11 cellular contexts compared by ENCODE assay signal in the genomic region with DNA sequence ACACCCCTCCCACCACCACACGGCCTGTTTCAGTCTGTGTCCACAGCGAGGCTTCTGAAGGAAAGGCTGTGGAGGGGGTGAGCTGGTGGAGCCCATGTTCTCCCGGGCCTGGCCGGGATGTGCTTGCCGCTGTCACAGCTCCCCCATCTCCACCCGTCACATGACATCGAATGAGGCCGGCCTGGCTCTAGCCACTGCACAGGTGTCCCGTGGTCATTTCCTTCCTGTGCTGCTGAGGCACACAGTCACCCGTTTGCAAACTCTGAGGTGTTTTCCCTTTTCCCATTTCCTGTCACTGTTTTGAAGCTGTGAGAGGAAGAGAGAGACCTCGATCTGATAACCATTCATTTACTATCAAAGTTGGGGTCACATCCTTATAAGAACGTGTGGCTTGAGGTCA. TPM values are rescaled to one million over a fixed set of nuclear protein-coding genes. Genes with fewer than 3 reads are reported as not detected.
A peak's percentile ranks its signal among the peaks of the same experiment; 100 is the strongest.
DNase-seq lines count a peak whose midpoint lies in the region; ATAC-seq and TF ChIP-seq lines count a peak whose summit lies in the region.
"Had no signal": no experiment of that assay in that cellular context is flagged by ENCODE, and none has a peak within 500 bp of the region (broad histone marks: within the 10 kb centered on the region; RNA-seq: fewer than 3 reads in every experiment).

No MANE protein-coding gene starts in this region.

- no peak for TF ChIP-seq CTCF in GM13976 (IDR thresholded peaks at IDR 0.05; ENCODE audit: borderline replicate concordance, control extremely low read depth, extremely low read depth, insufficient read depth, missing control alignments)
- no peak for TF ChIP-seq CTCF in OCI-LY3 (IDR thresholded peaks at IDR 0.05; ENCODE audit: low read depth, low read length)
- no peak for TF ChIP-seq CTCF in psoas muscle (IDR thresholded peaks at IDR 0.05)

- H2AFZ ChIP-seq in OCI-LY3 (ENCODE audit: low read depth, low read length), result peak overlapping the region; percentile 52

- peaks cover 25% of the 10 kb centered on the region for H3K4me1 ChIP-seq in OCI-LY3 (ENCODE audit: low read length)
- H3K4me1 ChIP-seq in psoas muscle, result no peaks in the 10 kb centered on the region
- H3K4me1 ChIP-seq: ascending aorta, tibial artery had no signal

- intact Hi-C loops in psoas muscle (cut with DNase I), result loop anchor here in 1 of 2 donors (5.0 kb wide), 2 partner anchors 42 to 53 kb away; no protein-coding TSS in a partner anchor

- peak overlapping the region; percentile 1; the same call in 1 of the 2 replicates for H3K9ac ChIP-seq in OCI-LY3 (ENCODE audit: low read length)

- H3K4me2 ChIP-seq in OCI-LY3 (ENCODE audit: low read length), result peak overlapping the region; percentile 46

- WGBS in psoas muscle, 3 donors, result 42 to 53% (median 43%) methylated on average over 12 of the region's 12 CpGs

- peak in 3 of 4 donors; percentile 50 to 69 (median 59) for ATAC-seq in psoas muscle

- H4K20me1 ChIP-seq in OCI-LY3 (ENCODE audit: insufficient read depth, low read length), result no peaks in the 10 kb centered on the region

- DNase-seq in GM13976 (ENCODE audit: low spot score) (peak; percentile 61), dermis blood vessel endothelial cell (peak; percentile 95), psoas muscle (peak; percentile 30 to 65), RPMI8226 (no peak), NCI-H446 treated with DMSO at 0.1 percent for 48 hours (lab: John Stamatoyannopoulos, UW) (no peak), amniotic stem cell (lab: John Stamatoyannopoulos, UW) (no peak)
- DNase-seq: NCI-H524 treated with DMSO at 0.1 percent for 48 hours, T-helper 9 cell, tibial artery had no signal

- no peaks in the 10 kb centered on the region for H3K36me3 ChIP-seq in OCI-LY3 (replicated peaks; ENCODE audit: low read depth, low read length)
- no peaks in the 10 kb centered on the region for H3K36me3 ChIP-seq in psoas muscle (ENCODE audit: insufficient read depth in 1 of 2, low read depth in 1 of 2)
- H3K36me3 ChIP-seq: ascending aorta, tibial artery had no signal

- H3K9me3 ChIP-seq in OCI-LY3 (ENCODE audit: insufficient read depth, low read length), result no peaks in the 10 kb centered on the region
- H3K9me3 ChIP-seq in psoas muscle, result no peaks in the 10 kb centered on the region
- H3K9me3 ChIP-seq: ascending aorta, tibial artery had no signal

- H3K27me3 ChIP-seq in OCI-LY3 (ENCODE audit: low read depth, low read length) (no peaks in the 10 kb centered on the region), psoas muscle (ENCODE audit: insufficient read depth in 3 of 3, low read length in 2 of 3) (no peaks in the 10 kb centered on the region)
- H3K27me3 ChIP-seq: ascending aorta had no signal

- in situ Hi-C loops in GM13976 (cut with MboI; ENCODE audit: low sequenced_read_pairs, unreplicated experiment), result no loop called here

- peak overlapping the region; percentile 20; the same call in 1 of the 2 replicates for H3K4me3 ChIP-seq in OCI-LY3 (ENCODE audit: low read length)
- no peak overlapping the region for H3K4me3 ChIP-seq in psoas muscle
- H3K4me3 ChIP-seq: ascending aorta, tibial artery had no signal

- H3K27ac ChIP-seq in OCI-LY3 (ENCODE audit: low read length) (no peak overlapping the region), psoas muscle (peak overlapping the region; percentile 49)
- H3K27ac ChIP-seq: ascending aorta, tibial artery had no signal

- H3K79me2 ChIP-seq in OCI-LY3 (ENCODE audit: low read length), result no peaks in the 10 kb centered on the region

RNA-seq across cellular contexts. Expression of gene CLDN5, which starts 55.7 kb away (rescaled TPM):
- total RNA-seq in dermis blood vessel endothelial cell (1,341 and 2,150 TPM in 2 replicates), psoas muscle (10 to 100 TPM; 23.0 to 57.2 (median 35.5) TPM)
- 100 to 1,000 TPM in 2 of 3 donors, 10 to 100 TPM in 1; 25.4 to 138 (median 103) TPM for polyA plus RNA-seq in psoas muscle

Comparison
In these comparisons a context has a peak if more than half of its experiments do, and no peak if none do; other contexts are left out.
1. DNase-seq: peak in GM13976 (single experiment), dermis blood vessel endothelial cell (single experiment) and psoas muscle (2 of 2); none in RPMI8226 (single experiment), NCI-H446 treated with DMSO at 0.1 percent for 48 hours (single experiment) and amniotic stem cell (single experiment).
2. RNA of gene CLDN5, which starts 55.7 kb away (total RNA-seq): 1,341 to 2,150 TPM in dermis blood vessel endothelial cell; 23.0 to 57.2 TPM in psoas muscle; every median in the first group is over 10 times any median in the second.